Comparison of ENCODE assay signal across 8 cellular contexts in genomic region chr9:104872959-104873850, GRCh38. TPM values are rescaled to one million over a fixed set of nuclear protein-coding genes. Genes with fewer than 3 reads are reported as not detected.
DNase-seq lines count a peak whose midpoint lies in the region; ATAC-seq and TF ChIP-seq lines count a peak whose summit lies in the region.

No MANE protein-coding gene starts in this region.

- ATAC-seq in body of pancreas (peak; percentile 55), left colon (no peak)

- WGBS in body of pancreas, 2 donors, result 42 to 59% methylated on average over 6 of the region's 6 CpGs
- 81% methylated on average over 6 of the region's 6 CpGs for WGBS in thymus

- H3K27ac ChIP-seq in body of pancreas (peak overlapping the region; percentile 13 to 65 (median 49)), thymus (ENCODE audit: low read depth) (peak overlapping the region; percentile 18)

- no peak for TF ChIP-seq POLR2A in body of pancreas (IDR thresholded peaks at IDR 0.05)

- TF ChIP-seq CTCF in body of pancreas (IDR thresholded peaks at IDR 0.05) (no peak), GM13976 (IDR thresholded peaks at IDR 0.05; ENCODE audit: borderline replicate concordance, control extremely low read depth, extremely low read depth, insufficient read depth, missing control alignments) (no peak)

- in situ Hi-C loops in GM13976 (cut with MboI; ENCODE audit: low sequenced_read_pairs, unreplicated experiment), result loop anchor here (25.0 kb wide), 1 partner anchor 539 kb away; no protein-coding TSS in a partner anchor

- no peaks in the 10 kb centered on the region for H3K9me3 Mint-ChIP-seq in activated CD4-positive, alpha-beta T cell treated with anti-CD3 and anti-CD28 coated beads, Interleukin-2, amount 10 ng/mL, durations not matched to agents 24 days and 14 days

- no peak overlapping the region for H3K4me3 Mint-ChIP-seq in activated CD4-positive, alpha-beta T cell treated with anti-CD3 and anti-CD28 coated beads, Interleukin-2, amount 10 ng/mL, durations not matched to agents 24 days and 14 days

- DNase-seq in SKM-1 treated with dmso at 0.1 percent for 144 hours (lab: John Stamatoyannopoulos, UW; ENCODE audit: unreplicated experiment) (peak; percentile 20), SKM-1 (lab: John Stamatoyannopoulos, UW; ENCODE audit: unreplicated experiment) (no peak), body of pancreas (peak in 3 of 4 donors; percentile 35 to 71 (median 45)), left colon (peak; percentile 13 to 42), GM13976 (ENCODE audit: low spot score) (no peak), putamen (ENCODE audit: low spot score) (no peak)
- DNase-seq in activated CD4-positive, alpha-beta T cell treated with anti-CD3 and anti-CD28 coated beads, Interleukin-2, amount 10 ng/mL, durations not matched to agents 24 days and 14 days, result no peak

- no peaks in the 10 kb centered on the region for H3K36me3 Mint-ChIP-seq in activated CD4-positive, alpha-beta T cell treated with anti-CD3 and anti-CD28 coated beads, Interleukin-2, amount 10 ng/mL, durations not matched to agents 24 days and 14 days (ENCODE audit: low read depth)

- H3K36me3 ChIP-seq in body of pancreas (replicated peaks in 1 of 2; ENCODE audit: insufficient read depth in 1 of 2, low read depth in 2 of 2) (peaks cover 0 to 1% of the 10 kb centered on the region in 2 donors), thymus (ENCODE audit: control insufficient read depth, insufficient read depth) (peaks cover 66% of the 10 kb centered on the region)

- intact Hi-C loops in body of pancreas (cut with DNase I), result no loop called here
- intact Hi-C loops in left colon (cut with DNase I, micrococcal nuclease), result no loop called here
- intact Hi-C loops in activated CD4-positive, alpha-beta T cell treated with anti-CD3 and anti-CD28 coated beads, Interleukin-2, amount 10 ng/mL, durations not matched to agents 24 days and 14 days (cut with micrococcal nuclease), result no loop called here

- H3K27me3 Mint-ChIP-seq in activated CD4-positive, alpha-beta T cell treated with anti-CD3 and anti-CD28 coated beads, Interleukin-2, amount 10 ng/mL, durations not matched to agents 24 days and 14 days, result no peaks in the 10 kb centered on the region

- no peaks in the 10 kb centered on the region for H3K4me1 Mint-ChIP-seq in activated CD4-positive, alpha-beta T cell treated with anti-CD3 and anti-CD28 coated beads, Interleukin-2, amount 10 ng/mL, durations not matched to agents 24 days and 14 days

- H3K4me3 ChIP-seq in body of pancreas, result no peak overlapping the region
- H3K4me3 ChIP-seq in thymus (ENCODE audit: low read length), result no peak overlapping the region

- H3K4me1 ChIP-seq in body of pancreas (peaks cover 26% of the 10 kb centered on the region), thymus (ENCODE audit: control insufficient read depth, insufficient read depth, low read length) (peaks cover 2% of the 10 kb centered on the region)

- H3K9me3 ChIP-seq in body of pancreas, result no peaks in the 10 kb centered on the region
- H3K9me3 ChIP-seq in thymus (ENCODE audit: control insufficient read depth), result no peaks in the 10 kb centered on the region

- H3K27me3 ChIP-seq in body of pancreas (no peaks in the 10 kb centered on the region), thymus (ENCODE audit: control insufficient read depth, insufficient read depth) (no peaks in the 10 kb centered on the region)

- no peak overlapping the region for H3K27ac Mint-ChIP-seq in activated CD4-positive, alpha-beta T cell treated with anti-CD3 and anti-CD28 coated beads, Interleukin-2, amount 10 ng/mL, durations not matched to agents 24 days and 14 days

RNA-seq across cellular contexts. Expression of gene ABCA1, which starts 54.8 kb away (rescaled TPM):
- total RNA-seq in body of pancreas (10 to 100 TPM; 18.1 to 18.9 TPM), left colon (10 to 100 TPM; 11.8 to 44.5 TPM)
- polyA plus RNA-seq in thymus, result 25.9 TPM
- 0.31 and 0.56 TPM in 2 replicates for total RNA-seq in activated CD4-positive, alpha-beta T cell treated with anti-CD3 and anti-CD28 coated beads, Interleukin-2, amount 10 ng/mL, durations not matched to agents 24 days and 14 days

Comparison
In these comparisons a context has a peak if more than half of its experiments do, and no peak if none do; other contexts are left out.
1. DNase-seq: peak in SKM-1 treated with dmso at 0.1 percent for 144 hours (single experiment), body of pancreas (3 of 4) and left colon (2 of 2); none in SKM-1 (single experiment), GM13976 (single experiment), activated CD4-positive, alpha-beta T cell treated with anti-CD3 and anti-CD28 coated beads, Interleukin-2, amount 10 ng/mL, durations not matched to agents 24 days and 14 days (single experiment) and putamen (single experiment).